ENCODE assay signal across 16 cellular contexts in genomic region chr14:36510078-36510799, GRCh38. TPM values are rescaled to one million over a fixed set of nuclear protein-coding genes. Genes with fewer than 3 reads are reported as not detected.
DNase-seq lines count a peak whose midpoint lies in the region; ATAC-seq, FAIRE-seq and TF ChIP-seq lines count a peak whose summit lies in the region.
"Had no signal": no experiment of that assay in that cellular context is flagged by ENCODE, and none has a peak within 500 bp of the region (broad histone marks: within the 10 kb centered on the region; RNA-seq: fewer than 3 reads in every experiment).

No MANE protein-coding gene starts in this region.

- no peak overlapping the region for H2BK12ac ChIP-seq in trophoblast cell (ENCODE audit: low read length)

- FAIRE-seq in HepG2 (lab: Jason Lieb, UNC), result no peak
- FAIRE-seq in GM12891 (lab: Jason Lieb, UNC), result no peak
- FAIRE-seq: pancreas had no signal

- H3K9me3 ChIP-seq in HepG2 (ENCODE audit: low read length) (no peaks in the 10 kb centered on the region), trophoblast cell (ENCODE audit: insufficient read depth, low read depth, low read length) (peaks cover 4% of the 10 kb centered on the region)
- H3K9me3 ChIP-seq: gastrocnemius medialis, pancreas had no signal

- H4K91ac ChIP-seq in trophoblast cell (ENCODE audit: low read depth, low read length), result no peak overlapping the region

- no peak overlapping the region for H2AK5ac ChIP-seq in trophoblast cell (ENCODE audit: low read length)

- no peak overlapping the region for H3K4ac ChIP-seq in trophoblast cell (ENCODE audit: low read depth, low read length)

- no peaks in the 10 kb centered on the region for H3K4me1 ChIP-seq in HepG2 (ENCODE audit: insufficient read depth, low read length)
- peaks cover 4 to 7% of the 10 kb centered on the region in 2 experiments for H3K4me1 ChIP-seq in trophoblast cell (ENCODE audit: control insufficient read depth in 1 of 2, insufficient read depth in 2 of 2, low read length in 2 of 2)

- no peak for TF ChIP-seq POLR2A in HepG2 (IDR thresholded peaks at IDR 0.05; ENCODE audit: insufficient read depth in 1 of 2, low read depth in 2 of 2, low read length in 2 of 2)
- no peak for TF ChIP-seq POLR2A in GM12891 (IDR thresholded peaks at IDR 0.05; ENCODE audit: low read depth, low read length)

- ATAC-seq in HepG2, result no peak
- no peak for ATAC-seq in GM18907 (IDR thresholded peaks at IDR 0.05; ENCODE audit: unreplicated experiment)
- ATAC-seq: activated naive CD4-positive, alpha-beta T cell treated with anti-CD3 and anti-CD28 coated beads, Interleukin-2, amount 50 U/mL, for 72 hours; gastrocnemius medialis; pancreas had no signal

- peak; percentile 37 for DNase-seq in Daoy (ENCODE audit: low read depth)
- DNase-seq in NCI-H128 (lab: John Stamatoyannopoulos, UW; ENCODE audit: unreplicated experiment), result peak; percentile 86
- DNase-seq in NCI-H748 treated with DMSO at 0.1 percent for 48 hours (lab: John Stamatoyannopoulos, UW), result peak; percentile 75
- no peak for DNase-seq in HepG2 (ENCODE audit: low spot score)
- DNase-seq in posterior cingulate gyrus, result no peak
- DNase-seq in trophoblast cell, result no peak
- DNase-seq in GM12891 (ENCODE audit: insufficient read length, low spot score), result no peak
- DNase-seq: caudate nucleus, gastrocnemius medialis, immature natural killer cell, NCI-H1694 treated with DMSO at 0.1 percent for 48 hours, pancreas, PC-9 had no signal

- peaks cover 4% of the 10 kb centered on the region; the same call in 1 of the 2 replicates for H4K20me1 ChIP-seq in HepG2 (ENCODE audit: insufficient read depth, low read length)

- no peak overlapping the region for H2BK120ac ChIP-seq in trophoblast cell (ENCODE audit: insufficient read depth, low read length, poor library complexity)

- H3K14ac ChIP-seq in trophoblast cell (ENCODE audit: low read length), result no peak overlapping the region

- no peak overlapping the region for H2BK5ac ChIP-seq in trophoblast cell (ENCODE audit: low read depth, low read length, poor library complexity)

- POLR2A ChIA-PET in HepG2 (lab: Yijun Ruan, JAX), result no interaction called here

- H3K4me3 ChIP-seq in HepG2 (replicated peaks in 1 of 3; ENCODE audit: insufficient read depth in 1 of 3, low read depth in 2 of 3, low read length in 3 of 3) (no peak overlapping the region), trophoblast cell (ENCODE audit: low read depth, low read length) (no peak overlapping the region)
- H3K4me3 ChIP-seq: gastrocnemius medialis, pancreas, PC-9 had no signal

- H3K23ac ChIP-seq in trophoblast cell (ENCODE audit: low read length), result no peak overlapping the region

- no peaks in the 10 kb centered on the region for H3K79me1 ChIP-seq in trophoblast cell (ENCODE audit: low read length)

- 27% methylated on average over 20 of the region's 20 CpGs for WGBS in HepG2 (ENCODE audit: low lambda C conversion rate)
- WGBS in trophoblast cell (ENCODE audit: extremely low coverage, insufficient coverage, insufficient read length), result no CpG with 5 or more reads among the region's 20 CpGs

- no peak overlapping the region for H3K9ac ChIP-seq in HepG2 (ENCODE audit: insufficient read depth, low read depth, low read length)
- no peak overlapping the region for H3K9ac ChIP-seq in trophoblast cell (ENCODE audit: low read length)

- H3K4me2 ChIP-seq in HepG2 (ENCODE audit: low read depth, low read length), result no peak overlapping the region
- H3K4me2 ChIP-seq in trophoblast cell (ENCODE audit: low read length), result no peak overlapping the region
- H3K4me2 ChIP-seq: PC-9 had no signal

- H3K27ac ChIP-seq in HepG2 (ENCODE audit: extremely low read length, insufficient read depth, low read length) (no peak overlapping the region), trophoblast cell (ENCODE audit: low read depth, low read length) (no peak overlapping the region)
- H3K27ac ChIP-seq: gastrocnemius medialis, pancreas, PC-9 had no signal

- peaks cover 44 to 91% of the 10 kb centered on the region in 2 experiments for H3K27me3 ChIP-seq in HepG2 (ENCODE audit: control insufficient read depth in 1 of 2, insufficient read depth in 2 of 2, low read length in 2 of 2)
- peaks cover 83% of the 10 kb centered on the region for H3K27me3 ChIP-seq in trophoblast cell (ENCODE audit: insufficient read depth, low read length)

- no TSS peak for BruUV-seq in HepG2 (replicated peaks; lab: Mats Ljungman, UMichigan)

- H3K36me3 ChIP-seq in HepG2 (replicated peaks in 1 of 2; ENCODE audit: control insufficient read depth in 1 of 2, insufficient read depth in 2 of 2, low read length in 2 of 2) (no peaks in the 10 kb centered on the region), trophoblast cell (ENCODE audit: control insufficient read depth in 1 of 2, insufficient read depth in 2 of 2, low read length in 2 of 2) (no peaks in the 10 kb centered on the region)
- H3K36me3 ChIP-seq: gastrocnemius medialis, pancreas had no signal

- H2AFZ ChIP-seq in HepG2 (ENCODE audit: low read length), result no peak overlapping the region
- no peak overlapping the region for H2AFZ ChIP-seq in trophoblast cell (ENCODE audit: insufficient read depth, low read length, poor library complexity)
- H2AFZ ChIP-seq: PC-9 had no signal

- intact Hi-C loops in HepG2 (cut with micrococcal nuclease; ENCODE audit: unreplicated experiment), result no loop called here
- intact Hi-C loops in posterior cingulate gyrus (cut with DNase I), result loop anchor here (5.0 kb wide), 1 partner anchor 1087 kb away; the partner anchor contains the start of genes FOXA1 and TTC6

- TF ChIP-seq EP300 in HepG2 (IDR thresholded peaks at IDR 0.05; ENCODE audit: low read depth in 2 of 2, low read length in 2 of 2) (no peak), HepG2 (CRISPR knock-in tag; IDR thresholded peaks at IDR 0.05; ENCODE audit: borderline replicate concordance) (no peak)

- in situ Hi-C loops in HepG2 (cut with HindIII; ENCODE audit: extremely low pct_ligation_motif_present, low pct_unique_long_range_greater_than_20kb), result no loop called here

- TF ChIP-seq RAD21 in HepG2 (CRISPR knock-in tag; IDR thresholded peaks at IDR 0.05), result no peak

- H3K79me2 ChIP-seq in HepG2 (ENCODE audit: insufficient read depth, low read length) (no peaks in the 10 kb centered on the region), trophoblast cell (ENCODE audit: control insufficient read depth, insufficient read depth, low read length, poor library complexity) (no peaks in the 10 kb centered on the region)

- TF ChIP-seq CTCF in HepG2 (CRISPR knock-in tag; IDR thresholded peaks at IDR 0.05), result no peak

- H4K12ac ChIP-seq in trophoblast cell (ENCODE audit: low read depth, low read length), result no peak overlapping the region

- no peak overlapping the region for H3K18ac ChIP-seq in trophoblast cell (ENCODE audit: low read length)

- CTCF ChIA-PET in HepG2 (lab: Yijun Ruan, JAX; ENCODE audit: low intra/inter-chr PET ratio, low total read pairs), result no interaction called here

- H4K8ac ChIP-seq in trophoblast cell (ENCODE audit: low read depth, low read length), result no peak overlapping the region

TF ChIP-seq in HepG2, 621 proteins besides CTCF, POLR2A, EP300 and RAD21:
- TF ChIP-seq EZH2 (conservative IDR thresholded peaks at IDR 0.05; ENCODE audit: low read depth, low read length) (peak; percentile 90), MED13 (CRISPR knock-in tag; IDR thresholded peaks at IDR 0.05) (no peak), ZNF713 (CRISPR knock-in tag; IDR thresholded peaks at IDR 0.05) (no peak)

TF ChIP-seq in GM12891, 5 proteins besides CTCF, POLR2A, EP300 and RAD21:
- TF ChIP-seq PAX5 (IDR thresholded peaks at IDR 0.05; ENCODE audit: insufficient read depth, low read length, severe bottlenecking) (no peak), POU2F2 (IDR thresholded peaks at IDR 0.05; ENCODE audit: low read depth, low read length) (no peak)

RNA-seq across cellular contexts. Expression of gene NKX2-1, which starts 9.8 kb away (rescaled TPM):
- total RNA-seq in Daoy (2014; rRNA removed; shearing (Covaris generic)), result 4.7 and 5.1 TPM in 2 replicates
- not detected in 2 replicates for total RNA-seq in HepG2 (2016; rRNA removed; fragmentation: Illumina TruSeq; extraction: Trizol)
- not detected in 2 replicates for total RNA-seq in HepG2 (2016; cell fraction: cytosol; rRNA removed; fragmentation: Illumina TruSeq; extraction: Trizol; ENCODE audit: low read depth)
- not detected in 2 replicates for total RNA-seq in HepG2 (2016; cell fraction: insoluble cytoplasmic fraction; rRNA removed; fragmentation: Illumina TruSeq; extraction: Trizol)
- total RNA-seq in HepG2 (2016; cell fraction: membrane; rRNA removed; fragmentation: Illumina TruSeq; extraction: Trizol), result not detected in 2 replicates
- total RNA-seq in HepG2 (2016; cell fraction: nucleus; rRNA removed; fragmentation: Illumina TruSeq; extraction: Trizol), result not detected in 2 replicates
- polyA plus RNA-seq in HepG2 (2011; rRNA removed), result not detected in 2 replicates
- not detected in 2 replicates for polyA plus RNA-seq in HepG2 (2011; cell fraction: cytosol; rRNA removed)
- polyA plus RNA-seq in HepG2 (2011; cell fraction: nucleus; rRNA removed), result not detected in 2 replicates
- not detected in 2 replicates for polyA plus RNA-seq in HepG2 (2012)
- polyA plus RNA-seq in HepG2 (2016; cell fraction: cytosol; fragmentation: Illumina TruSeq; extraction: Trizol; ENCODE audit: low read depth), result not detected in 2 replicates
- not detected in 2 replicates for polyA plus RNA-seq in HepG2 (2016; cell fraction: insoluble cytoplasmic fraction; fragmentation: Illumina TruSeq; extraction: Trizol; ENCODE audit: low read depth)
- not detected in 2 replicates for polyA plus RNA-seq in HepG2 (2016; cell fraction: membrane; fragmentation: Illumina TruSeq; extraction: Trizol; ENCODE audit: low read depth)
- not detected in 2 replicates for polyA plus RNA-seq in HepG2 (2016; cell fraction: nucleus; fragmentation: Illumina TruSeq; extraction: Trizol; ENCODE audit: insufficient read depth, low read depth)
- polyA minus RNA-seq in HepG2 (2011; rRNA and poly(A)+ RNA removed; ENCODE audit: low replicate concordance), result not detected in 2 replicates
- polyA minus RNA-seq in HepG2 (2011; cell fraction: cytosol; rRNA and poly(A)+ RNA removed), result not detected in 2 replicates
- polyA minus RNA-seq in HepG2 (2011; cell fraction: nucleus; rRNA and poly(A)+ RNA removed), result not detected in 2 replicates
- polyA plus RNA-seq in trophoblast cell (2013), result not detected in 2 replicates
- not detected for polyA plus RNA-seq in GM12891 (2012; ENCODE audit: low read depth, missing spikeins)
- total RNA-seq: activated naive CD4-positive, alpha-beta T cell treated with anti-CD3 and anti-CD28 coated beads, Interleukin-2, amount 50 U/mL, for 72 hours; gastrocnemius medialis; PC-9 had no signal
- polyA plus RNA-seq: IgD-negative memory B cell, immature natural killer cell, pancreas had no signal

Comparison
In these comparisons a context has a peak if more than half of its experiments do, and no peak if none do; other contexts are left out.
1. DNase-seq: peak in Daoy (single experiment), NCI-H128 (single experiment) and NCI-H748 treated with DMSO at 0.1 percent for 48 hours (single experiment); none in HepG2 (single experiment), posterior cingulate gyrus (0 of 10), trophoblast cell (0 of 2) and GM12891 (single experiment).